ENCODE assay signal across 1 cellular context in the genomic region with DNA sequence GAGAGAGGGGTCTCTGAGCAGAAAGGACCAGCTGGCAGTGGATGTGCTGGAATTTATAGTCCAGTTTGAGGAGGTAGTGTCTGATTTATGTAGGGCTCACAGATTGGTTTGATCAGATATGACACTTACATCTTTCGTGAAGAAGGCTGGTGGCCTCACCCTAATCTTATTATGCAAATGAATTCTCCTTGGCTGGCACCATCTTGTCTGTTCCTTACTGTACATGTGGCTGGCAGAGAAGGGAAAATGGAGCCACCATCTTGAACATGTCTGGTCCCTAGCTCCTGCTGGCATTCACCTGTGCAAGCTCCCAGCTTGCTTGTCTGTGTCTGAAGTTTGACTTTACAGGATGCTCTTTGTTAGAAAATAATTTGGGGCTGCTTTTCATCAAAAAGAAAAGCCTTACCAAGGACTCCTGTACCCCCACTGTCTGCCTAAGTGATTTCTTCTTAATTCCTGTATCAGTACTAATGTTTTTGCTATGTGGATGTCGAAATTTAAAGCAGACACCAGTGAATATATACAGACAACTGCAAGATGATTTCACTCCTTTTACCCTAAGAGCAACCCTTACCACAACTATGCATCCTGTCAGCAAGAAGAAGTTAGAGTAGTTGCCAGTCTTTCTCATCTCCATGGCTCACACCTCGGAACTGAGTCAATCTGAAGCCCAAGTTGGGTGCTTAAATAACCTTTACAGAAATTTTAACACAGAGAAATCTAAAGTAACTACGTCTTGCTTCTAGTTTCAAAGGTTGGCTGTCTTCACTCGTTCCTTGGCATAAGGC.
TF ChIP-seq lines count a peak whose summit lies in the region.

No MANE protein-coding gene starts in this region.

TF ChIP-seq in SK-N-SH, 30 proteins besides CTCF, POLR2A, EP300 and RAD21 (continued from another document):
- TF ChIP-seq, protein P1, sequence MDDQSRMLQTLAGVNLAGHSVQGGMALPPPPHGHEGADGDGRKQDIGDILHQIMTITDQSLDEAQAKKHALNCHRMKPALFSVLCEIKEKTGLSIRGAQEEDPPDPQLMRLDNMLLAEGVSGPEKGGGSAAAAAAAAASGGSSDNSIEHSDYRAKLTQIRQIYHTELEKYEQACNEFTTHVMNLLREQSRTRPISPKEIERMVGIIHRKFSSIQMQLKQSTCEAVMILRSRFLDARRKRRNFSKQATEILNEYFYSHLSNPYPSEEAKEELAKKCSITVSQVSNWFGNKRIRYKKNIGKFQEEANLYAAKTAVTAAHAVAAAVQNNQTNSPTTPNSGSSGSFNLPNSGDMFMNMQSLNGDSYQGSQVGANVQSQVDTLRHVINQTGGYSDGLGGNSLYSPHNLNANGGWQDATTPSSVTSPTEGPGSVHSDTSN (IDR thresholded peaks at IDR 0.05) = peak; percentile 82
- TF ChIP-seq JUND (IDR thresholded peaks at IDR 0.05) (peak; percentile 49), SIN3A (IDR thresholded peaks at IDR 0.05; ENCODE audit: borderline replicate concordance, low read depth, low read length) (no peak), SMC3 (IDR thresholded peaks at IDR 0.05; ENCODE audit: low read depth, low read length) (no peak), NRF1 (IDR thresholded peaks at IDR 0.05; ENCODE audit: low read depth, low read length) (no peak), GATA2 (CRISPR knock-in tag; IDR thresholded peaks at IDR 0.05) (no peak), EZH2phosphoT487 (IDR thresholded peaks at IDR 0.05; ENCODE audit: borderline replicate concordance, low read depth) (no peak), FOXJ3 (CRISPR knock-in tag; IDR thresholded peaks at IDR 0.05) (no peak)
- TF ChIP-seq, protein P2, sequence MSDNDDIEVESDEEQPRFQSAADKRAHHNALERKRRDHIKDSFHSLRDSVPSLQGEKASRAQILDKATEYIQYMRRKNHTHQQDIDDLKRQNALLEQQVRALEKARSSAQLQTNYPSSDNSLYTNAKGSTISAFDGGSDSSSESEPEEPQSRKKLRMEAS (IDR thresholded peaks at IDR 0.05; ENCODE audit: low read depth) = no peak
- TF ChIP-seq, protein P3, sequence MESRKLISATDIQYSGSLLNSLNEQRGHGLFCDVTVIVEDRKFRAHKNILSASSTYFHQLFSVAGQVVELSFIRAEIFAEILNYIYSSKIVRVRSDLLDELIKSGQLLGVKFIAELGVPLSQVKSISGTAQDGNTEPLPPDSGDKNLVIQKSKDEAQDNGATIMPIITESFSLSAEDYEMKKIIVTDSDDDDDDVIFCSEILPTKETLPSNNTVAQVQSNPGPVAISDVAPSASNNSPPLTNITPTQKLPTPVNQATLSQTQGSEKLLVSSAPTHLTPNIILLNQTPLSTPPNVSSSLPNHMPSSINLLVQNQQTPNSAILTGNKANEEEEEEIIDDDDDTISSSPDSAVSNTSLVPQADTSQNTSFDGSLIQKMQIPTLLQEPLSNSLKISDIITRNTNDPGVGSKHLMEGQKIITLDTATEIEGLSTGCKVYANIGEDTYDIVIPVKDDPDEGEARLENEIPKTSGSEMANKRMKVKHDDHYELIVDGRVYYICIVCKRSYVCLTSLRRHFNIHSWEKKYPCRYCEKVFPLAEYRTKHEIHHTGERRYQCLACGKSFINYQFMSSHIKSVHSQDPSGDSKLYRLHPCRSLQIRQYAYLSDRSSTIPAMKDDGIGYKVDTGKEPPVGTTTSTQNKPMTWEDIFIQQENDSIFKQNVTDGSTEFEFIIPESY (IDR thresholded peaks at IDR 0.05; ENCODE audit: borderline replicate concordance, low read depth) = no peak
- TF ChIP-seq, protein P4, sequence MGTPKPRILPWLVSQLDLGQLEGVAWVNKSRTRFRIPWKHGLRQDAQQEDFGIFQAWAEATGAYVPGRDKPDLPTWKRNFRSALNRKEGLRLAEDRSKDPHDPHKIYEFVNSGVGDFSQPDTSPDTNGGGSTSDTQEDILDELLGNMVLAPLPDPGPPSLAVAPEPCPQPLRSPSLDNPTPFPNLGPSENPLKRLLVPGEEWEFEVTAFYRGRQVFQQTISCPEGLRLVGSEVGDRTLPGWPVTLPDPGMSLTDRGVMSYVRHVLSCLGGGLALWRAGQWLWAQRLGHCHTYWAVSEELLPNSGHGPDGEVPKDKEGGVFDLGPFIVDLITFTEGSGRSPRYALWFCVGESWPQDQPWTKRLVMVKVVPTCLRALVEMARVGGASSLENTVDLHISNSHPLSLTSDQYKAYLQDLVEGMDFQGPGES (IDR thresholded peaks at IDR 0.05; ENCODE audit: low read depth, low read length) = no peak
